Comparison of ENCODE assay signal across 19 cellular contexts in the genomic region with DNA sequence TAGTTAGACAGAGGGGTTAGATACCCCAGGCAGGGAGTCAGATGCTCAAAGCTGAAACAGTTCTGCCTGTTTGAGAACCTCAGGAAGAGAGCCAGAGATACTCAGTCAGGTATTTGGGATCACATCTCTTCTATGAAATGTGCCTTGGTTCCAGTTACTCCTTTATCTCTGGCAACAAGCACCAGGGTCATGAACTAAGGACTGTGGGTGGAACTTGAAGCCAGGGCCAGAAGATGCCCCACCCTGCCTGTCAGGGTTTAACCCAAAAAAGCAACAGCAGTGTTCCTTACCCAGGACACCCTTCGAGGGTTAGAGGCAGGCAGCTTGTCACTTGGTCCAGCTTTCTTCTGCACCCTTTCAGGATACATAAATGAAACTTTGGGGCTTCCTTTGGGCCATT. TPM values are rescaled to one million over a fixed set of nuclear protein-coding genes. Genes with fewer than 3 reads are reported as not detected.
DNase-seq lines count a peak whose midpoint lies in the region; ATAC-seq, FAIRE-seq and TF ChIP-seq lines count a peak whose summit lies in the region.
"Had no signal": no experiment of that assay in that cellular context is flagged by ENCODE, and none has a peak within 500 bp of the region (broad histone marks: within the 10 kb centered on the region; RNA-seq: fewer than 3 reads in every experiment).

No MANE protein-coding gene starts in this region.

- in situ Hi-C loops in K562 (cut with MboI): no loop called here

- DNase-seq in HUDEP-2 (lab: John Stamatoyannopoulos, UW; ENCODE audit: unreplicated experiment in 76 of 76) (peak in 71 of 76 experiments; percentile 8 to 89 (median 68)), OCI-M1 (lab: John Stamatoyannopoulos, UW) (peak; percentile 65), K562 (ENCODE audit: extremely low read depth in 1 of 4, low spot score in 3 of 4) (peak; percentile 54 to 93 (median 70)), SW480 (ENCODE audit: low spot score) (no peak), NOMO-1 (lab: John Stamatoyannopoulos, UW; ENCODE audit: unreplicated experiment in 2 of 2) (no peak)
- DNase-seq: BE2C; CD4-positive, alpha-beta memory T cell; DMS79; EL; GDM1; GOT3; H9 had no signal

- intact Hi-C loops in K562 (cut with micrococcal nuclease): no loop called here

- peak; percentile 73; the same call in 1 of the 2 replicates for TF ChIP-seq EP300 in K562 (IDR thresholded peaks at IDR 0.05; ENCODE audit: low read length)

- peaks cover 15% of the 10 kb centered on the region for H3K36me3 Mint-ChIP-seq in nephron (ENCODE audit: low read depth)
- H3K36me3 Mint-ChIP-seq: CD4-positive, alpha-beta memory T cell had no signal

- CTCF ChIA-PET in K562 (lab: Yijun Ruan, JAX; ENCODE audit: low intra/inter-chr PET ratio): no interaction called here

- POLR2A ChIA-PET in K562 (lab: Yijun Ruan, JAX): interaction anchor here (1.2 to 1.6 kb wide), 3 partner anchors 16 to 19 kb away, joined by 3 to 5 read pairs (median 3); no protein-coding TSS in a partner anchor

- no TSS peak for BruUV-seq in K562 (replicated peaks; lab: Mats Ljungman, UMichigan)

- H3K27me3 Mint-ChIP-seq in nephron (ENCODE audit: low read depth): peaks cover 5% of the 10 kb centered on the region

- no peaks in the 10 kb centered on the region for H3K9me3 ChIP-seq in K562 (replicated peaks; ENCODE audit: control insufficient read depth, insufficient read depth, low read depth, low read length)
- H3K9me3 ChIP-seq: A549, BE2C had no signal

- TF ChIP-seq CTCF in K562 (IDR thresholded peaks at IDR 0.05 in 2 of 3, conservative IDR thresholded peaks at IDR 0.05 in 1 of 3; ENCODE audit: insufficient read depth in 2 of 3, low read depth in 1 of 3, low read length in 3 of 3): no peak
- TF ChIP-seq CTCF in nephron (IDR thresholded peaks at IDR 0.05; ENCODE audit: unreplicated experiment in 3 of 3): no peak

- no peak for TF ChIP-seq POLR2A in K562 (conservative IDR thresholded peaks at IDR 0.05)

- H3K9me1 ChIP-seq in K562 (ENCODE audit: control insufficient read depth, insufficient read depth, low read length): no peaks in the 10 kb centered on the region

- no peaks in the 10 kb centered on the region for H3K9me3 Mint-ChIP-seq in nephron
- H3K9me3 Mint-ChIP-seq: CD4-positive, alpha-beta memory T cell; H9 had no signal

- no peaks in the 10 kb centered on the region for H4K20me1 ChIP-seq in K562 (replicated peaks; ENCODE audit: control insufficient read depth, insufficient read depth, low read length)

- no peaks in the 10 kb centered on the region for H3K27me3 ChIP-seq in K562 (ENCODE audit: control insufficient read depth in 2 of 2, insufficient read depth in 2 of 2, low read length in 2 of 2)
- H3K27me3 ChIP-seq: BE2C had no signal

- H2AFZ ChIP-seq in K562 (ENCODE audit: low read depth, low read length): peak overlapping the region; percentile 93

- H3K9ac ChIP-seq in K562 (ENCODE audit: insufficient read depth in 1 of 2, low read depth in 2 of 2, low read length in 2 of 2): peak overlapping the region in 1 of 2 experiments; percentile 49; a peak in 3 of 4 replicates

- peaks cover 19 to 34% of the 10 kb centered on the region in 2 experiments; a peak in 4 of 5 replicates for H3K4me1 ChIP-seq in K562 (replicated peaks in 1 of 2; ENCODE audit: control insufficient read depth in 2 of 2, insufficient read depth in 2 of 2, low read length in 2 of 2)
- H3K4me1 ChIP-seq: BE2C had no signal

- FAIRE-seq in K562 (lab: Jason Lieb, UNC): peak; percentile 96
- FAIRE-seq: A549, GM12892, HepG2 had no signal

- ATAC-seq in K562 (peak; percentile 88), GM19463 (IDR thresholded peaks at IDR 0.05; ENCODE audit: unreplicated experiment) (no peak)
- ATAC-seq: HepG2 had no signal

- H3K36me3 ChIP-seq in K562 (ENCODE audit: control insufficient read depth, insufficient read depth, low read length): no peaks in the 10 kb centered on the region
- H3K36me3 ChIP-seq: BE2C had no signal

- no peak overlapping the region for H3K4me3 ChIP-seq in K562
- H3K4me3 ChIP-seq: A549 had no signal

- TF ChIP-seq RAD21 in K562 (CRISPR knock-in tag; conservative IDR thresholded peaks at IDR 0.05 in 1 of 2, IDR thresholded peaks at IDR 0.05 in 1 of 2): peak in 1 of 2 experiments; percentile 5; a peak in 1 of 4 replicates

- peak overlapping the region; percentile 79 for H3K27ac ChIP-seq in K562 (ENCODE audit: extremely low read depth, low read depth, low read length)
- H3K27ac ChIP-seq: A549, C4-2B had no signal

- peak overlapping the region in 1 of 3 experiments; percentile 13 for H3K4me3 Mint-ChIP-seq in nephron
- H3K4me3 Mint-ChIP-seq: CD4-positive, alpha-beta memory T cell; H9 had no signal

- peaks cover 65% of the 10 kb centered on the region for H3K4me1 Mint-ChIP-seq in nephron
- H3K4me1 Mint-ChIP-seq: CD4-positive, alpha-beta memory T cell had no signal

- no peaks in the 10 kb centered on the region for H3K79me2 ChIP-seq in K562 (ENCODE audit: control insufficient read depth, insufficient read depth, low read length)

- peak overlapping the region; percentile 64 for H3K4me2 ChIP-seq in K562 (ENCODE audit: insufficient read depth, low read length)
- H3K4me2 ChIP-seq: A549 had no signal

- 0% methylated on average over 1 of the region's 1 CpG for WGBS in K562 (ENCODE audit: insufficient coverage, low coverage, missing lambda C conversion rate)

- H3K27ac Mint-ChIP-seq in nephron: peak overlapping the region; percentile 52 to 86 (median 55)
- H3K27ac Mint-ChIP-seq: CD4-positive, alpha-beta memory T cell; H9 had no signal

TF ChIP-seq in K562, 482 proteins besides CTCF, POLR2A, EP300 and RAD21 (continues in another document):
- TF ChIP-seq KDM4B (IDR thresholded peaks at IDR 0.05; ENCODE audit: borderline replicate concordance in 2 of 2, low read depth in 1 of 2) (no peak), ZFPM2 (CRISPR knock-in tag; IDR thresholded peaks at IDR 0.05) (no peak), POLR2AphosphoS5 (IDR thresholded peaks at IDR 0.05; ENCODE audit: control insufficient read depth, insufficient read depth, low read depth, low read length) (peak; percentile 68; the same call in 1 of the 2 replicates), EGR1 (conservative IDR thresholded peaks at IDR 0.05) (peak; percentile 67), SMARCC2 (IDR thresholded peaks at IDR 0.05; ENCODE audit: low read depth) (no peak; the same call in 1 of the 2 replicates), TBP (optimal IDR thresholded peaks at IDR 0.05; ENCODE audit: low read depth, low read length) (peak; percentile 36), PKNOX1 (IDR thresholded peaks at IDR 0.05) (peak; percentile 60; the same call in 1 of the 2 replicates), NR1H2 (CRISPR knock-in tag; IDR thresholded peaks at IDR 0.05) (no peak), TCF3 (CRISPR knock-in tag; IDR thresholded peaks at IDR 0.05) (peak; percentile 82), LCOR (CRISPR knock-in tag; IDR thresholded peaks at IDR 0.05) (peak; percentile 84), FOXK2 (conservative IDR thresholded peaks at IDR 0.05 in 1 of 2, IDR thresholded peaks at IDR 0.05 in 1 of 2; ENCODE audit: low read depth in 2 of 2) (peak; percentile 41 to 70; a peak in 3 of 4 replicates), ZFP36 (IDR thresholded peaks at IDR 0.05; ENCODE audit: low read depth, low read length, partially characterized antibody) (no peak), KLF13 (tag; IDR thresholded peaks at IDR 0.05; ENCODE audit: borderline replicate concordance, low read depth) (no peak), STAT5A (IDR thresholded peaks at IDR 0.05; ENCODE audit: borderline replicate concordance, low read length) (peak; percentile 89), HNRNPL (IDR thresholded peaks at IDR 0.05; ENCODE audit: low read depth, low read length) (0 out of 2 replicates have a peak, but pooled peaks have one; percentile 35), NFRKB (IDR thresholded peaks at IDR 0.05; ENCODE audit: low read depth) (no peak), CBFA2T2 (conservative IDR thresholded peaks at IDR 0.05) (peak; percentile 67), CXXC5 (CRISPR knock-in tag; IDR thresholded peaks at IDR 0.05) (peak; percentile 45), ZNF507 (tag; conservative IDR thresholded peaks at IDR 0.05) (no peak)
- TF ChIP-seq, protein P1, sequence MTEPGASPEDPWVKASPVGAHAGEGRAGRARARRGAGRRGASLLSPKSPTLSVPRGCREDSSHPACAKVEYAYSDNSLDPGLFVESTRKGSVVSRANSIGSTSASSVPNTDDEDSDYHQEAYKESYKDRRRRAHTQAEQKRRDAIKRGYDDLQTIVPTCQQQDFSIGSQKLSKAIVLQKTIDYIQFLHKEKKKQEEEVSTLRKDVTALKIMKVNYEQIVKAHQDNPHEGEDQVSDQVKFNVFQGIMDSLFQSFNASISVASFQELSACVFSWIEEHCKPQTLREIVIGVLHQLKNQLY (CRISPR knock-in tag; conservative IDR thresholded peaks at IDR 0.05): no peak

RNA-seq across cellular contexts. Expression of gene WT1, which starts 15.0 kb away (rescaled TPM):
- 41.5 and 41.9 TPM in 2 replicates for total RNA-seq in K562 (2011; cell fraction: chromatin; rRNA removed; ENCODE audit: low replicate concordance)
- total RNA-seq in K562 (2011; cell fraction: nucleolus; rRNA removed): 28.6 and 32.5 TPM in 2 replicates
- total RNA-seq in K562 (2011; cell fraction: nucleoplasm; rRNA removed): 31.4 and 35.9 TPM in 2 replicates
- total RNA-seq in K562 (2014; rRNA removed): 21.3 and 24.3 TPM in 2 replicates
- total RNA-seq in K562 (2014; rRNA removed; fragmentation: Illumina TruSeq; extraction: Trizol): 18.3 and 19.7 TPM in 2 replicates
- 19.4 and 20.2 TPM in 2 replicates for total RNA-seq in K562 (2015; rRNA removed; fragmentation: Illumina TruSeq; extraction: Trizol)
- 27.1 and 29.3 TPM in 2 replicates for total RNA-seq in K562 (2021)
- 19.0 and 24.9 TPM in 2 replicates for polyA plus RNA-seq in K562 (2011; rRNA removed)
- 20.1 and 41.9 TPM in 2 replicates for polyA plus RNA-seq in K562 (2011; cell fraction: cytosol; rRNA removed)
- polyA plus RNA-seq in K562 (2011; cell fraction: nucleus; rRNA removed): 31.6 and 45.8 TPM in 2 replicates
- polyA plus RNA-seq in K562 (2012): 30.5 and 31.1 TPM in 2 replicates
- 32.8 and 33.8 TPM in 2 replicates for polyA plus RNA-seq in K562 (2014; fragmentation: Illumina TruSeq; extraction: Trizol)
- polyA plus RNA-seq in K562 (2014; fragmentation: Nextera tagmentation; extraction: Ambion mirVana): 1 to 10 TPM; 7.1 to 7.7 TPM
- polyA plus RNA-seq in K562 (2014; rRNA removed): 19.9 and 20.0 TPM in 2 replicates
- 24.1 and 25.5 TPM in 2 replicates for polyA minus RNA-seq in K562 (2011; rRNA and poly(A)+ RNA removed)
- polyA minus RNA-seq in K562 (2011; cell fraction: cytosol; rRNA and poly(A)+ RNA removed): 34.2 and 39.8 TPM in 2 replicates
- 21.9 and 22.5 TPM in 2 replicates for polyA minus RNA-seq in K562 (2011; cell fraction: nucleus; rRNA and poly(A)+ RNA removed)
- total RNA-seq: CD4-positive, alpha-beta memory T cell had no signal
- polyA plus RNA-seq: AG04450; CD4-positive, alpha-beta memory T cell had no signal

Comparison
In these comparisons a context has a peak if more than half of its experiments do, and no peak if none do; other contexts are left out.
1. DNase-seq: peak in HUDEP-2 (71 of 76), OCI-M1 (single experiment) and K562 (4 of 4); none in SW480 (single experiment) and NOMO-1 (0 of 2).